23 cellular contexts compared by ENCODE assay signal in genomic region chr16:3974751-3975150, GRCh38.
A peak's percentile ranks its signal among the peaks of the same experiment; 100 is the strongest.
DNase-seq lines count a peak whose midpoint lies in the region; ATAC-seq, FAIRE-seq and TF ChIP-seq lines count a peak whose summit lies in the region.
"Had no signal": no experiment of that assay in that cellular context is flagged by ENCODE, and none has a peak within 500 bp of the region (broad histone marks: within the 10 kb centered on the region; RNA-seq: fewer than 3 reads in every experiment).

No MANE protein-coding gene starts in this region.

- H3K9ac ChIP-seq in kidney (ENCODE audit: low read length in 2 of 2), result no peak overlapping the region
- no peak overlapping the region for H3K9ac ChIP-seq in neural progenitor cell
- H3K9ac ChIP-seq: BLaER1 treated with 17β-estradiol and CSF1 and Interleukin-3, amounts not matched to agents 10 nM and 100 nM had no signal

- peaks cover 6% of the 10 kb centered on the region for H3F3A ChIP-seq in neural progenitor cell (ENCODE audit: low read depth)

- peaks cover 8% of the 10 kb centered on the region for H3K4me1 Mint-ChIP-seq in neural progenitor cell
- H3K4me1 Mint-ChIP-seq: CD14-positive monocyte; CD8-positive, alpha-beta memory T cell; GM23338 had no signal

- no peak for ATAC-seq in psoas muscle
- no peak for ATAC-seq in left cardiac atrium
- ATAC-seq: A549, GM23338 had no signal

- H3K27ac ChIP-seq in kidney (ENCODE audit: low read depth in 2 of 2, low read length in 2 of 2) (no peak overlapping the region), neural progenitor cell (no peak overlapping the region), psoas muscle (no peak overlapping the region)
- H3K27ac ChIP-seq: A549; BLaER1 treated with 17β-estradiol and CSF1 and Interleukin-3, amounts not matched to agents 10 nM and 100 nM had no signal

- H3K36me3 ChIP-seq in H7 (replicated peaks; ENCODE audit: control insufficient read depth, insufficient read depth, low read length), result no peaks in the 10 kb centered on the region
- peaks cover 7 to 22% of the 10 kb centered on the region in 2 donors for H3K36me3 ChIP-seq in kidney (ENCODE audit: control insufficient read depth in 1 of 2, insufficient read depth in 2 of 2, low read length in 2 of 2)
- H3K36me3 ChIP-seq in neural progenitor cell, result no peaks in the 10 kb centered on the region
- peaks cover 0 to 90% of the 10 kb centered on the region in 2 donors for H3K36me3 ChIP-seq in psoas muscle (ENCODE audit: insufficient read depth in 1 of 2, low read depth in 1 of 2)
- H3K36me3 ChIP-seq: HAP-1 had no signal

- H3K27ac Mint-ChIP-seq in neural progenitor cell, result no peak overlapping the region
- H3K27ac Mint-ChIP-seq: CD14-positive monocyte; CD4-positive, alpha-beta T cell; GM23338; HFFc6 had no signal

- FAIRE-seq in kidney (lab: Jason Lieb, UNC), result no peak
- FAIRE-seq: A549, GM12891, GM18507 had no signal

- H3K4me1 ChIP-seq in kidney (ENCODE audit: control insufficient read depth in 1 of 2, insufficient read depth in 1 of 2, low read depth in 1 of 2, low read length in 2 of 2), result no peaks in the 10 kb centered on the region
- peaks cover 9% of the 10 kb centered on the region for H3K4me1 ChIP-seq in neural progenitor cell
- no peaks in the 10 kb centered on the region for H3K4me1 ChIP-seq in psoas muscle
- H3K4me1 ChIP-seq: A549; BE2C; BLaER1 treated with 17β-estradiol and CSF1 and Interleukin-3, amounts not matched to agents 10 nM and 100 nM; HAP-1 had no signal

- no peaks in the 10 kb centered on the region for H3K9me3 Mint-ChIP-seq in neural progenitor cell
- H3K9me3 Mint-ChIP-seq: CD14-positive monocyte; CD4-positive, alpha-beta T cell; CD8-positive, alpha-beta memory T cell; GM23338; HFFc6 had no signal

- intact Hi-C loops in kidney (cut with DNase I), result no loop called here
- intact Hi-C loops in psoas muscle (cut with DNase I), result no loop called here
- intact Hi-C loops in left cardiac atrium (cut with DNase I), result no loop called here

- H3K27me3 ChIP-seq in H7 (ENCODE audit: control insufficient read depth, insufficient read depth, low read length) (no peaks in the 10 kb centered on the region), neural progenitor cell (no peaks in the 10 kb centered on the region), psoas muscle (ENCODE audit: insufficient read depth in 3 of 3, low read length in 2 of 3) (no peaks in the 10 kb centered on the region)
- H3K27me3 ChIP-seq: BE2C; BLaER1 treated with 17β-estradiol and CSF1 and Interleukin-3, amounts not matched to agents 10 nM and 100 nM had no signal

- no peak overlapping the region for H2AFZ ChIP-seq in neural progenitor cell (replicated peaks)
- H2AFZ ChIP-seq: GM23338 had no signal

- TF ChIP-seq CTCF in kidney (IDR thresholded peaks at IDR 0.05; ENCODE audit: borderline replicate concordance, extremely low read depth, insufficient read depth), result no peak
- TF ChIP-seq CTCF in neural progenitor cell (IDR thresholded peaks at IDR 0.05), result no peak
- TF ChIP-seq CTCF in psoas muscle (IDR thresholded peaks at IDR 0.05), result no peak

- no peaks in the 10 kb centered on the region for H4K20me1 ChIP-seq in neural progenitor cell (ENCODE audit: low read depth)
- H4K20me1 ChIP-seq: BLaER1 treated with 17β-estradiol and CSF1 and Interleukin-3, amounts not matched to agents 10 nM and 100 nM had no signal

- DNase-seq in H7, result peak; percentile 55
- DNase-seq in kidney, result peak; percentile 30
- peak; percentile 52 for DNase-seq in neural progenitor cell (ENCODE audit: low spot score)
- no peak for DNase-seq in psoas muscle
- no peak for DNase-seq in left cardiac atrium
- no peak for DNase-seq in activated CD8-positive, alpha-beta memory T cell treated with anti-CD3 and anti-CD28 coated beads for 24 hours
- DNase-seq: 8988T; ACHN; AML-193; BE2C; CD4-positive, alpha-beta T cell; CD8-positive, alpha-beta memory T cell; DMS53; DMS79 treated with DMSO at 0.1 percent for 48 hours; GF-D8; HFFc6 had no signal

- H3K36me3 Mint-ChIP-seq in neural progenitor cell, result peaks cover 2% of the 10 kb centered on the region

- H3K4me3 Mint-ChIP-seq in neural progenitor cell, result no peak overlapping the region
- H3K4me3 Mint-ChIP-seq: CD14-positive monocyte; CD4-positive, alpha-beta T cell; CD8-positive, alpha-beta memory T cell; GM23338; HFFc6 had no signal

- H3K9me3 ChIP-seq in kidney (ENCODE audit: control insufficient read depth in 1 of 2, low read length in 2 of 2), result no peaks in the 10 kb centered on the region
- H3K9me3 ChIP-seq in neural progenitor cell (ENCODE audit: low read depth), result no peaks in the 10 kb centered on the region
- H3K9me3 ChIP-seq in psoas muscle, result no peaks in the 10 kb centered on the region
- H3K9me3 ChIP-seq: A549; BE2C; BLaER1 treated with 17β-estradiol and CSF1 and Interleukin-3, amounts not matched to agents 10 nM and 100 nM; HAP-1 had no signal

- no peaks in the 10 kb centered on the region for H3K79me2 ChIP-seq in neural progenitor cell (ENCODE audit: low read depth)

- 87 to 92% (median 90%) methylated on average over 8 of the region's 8 CpGs for WGBS in psoas muscle, 3 donors

- H3K4me3 ChIP-seq in H7 (ENCODE audit: insufficient read depth, low read depth, low read length) (no peak overlapping the region), kidney (ENCODE audit: low read length in 2 of 2) (no peak overlapping the region), neural progenitor cell (no peak overlapping the region), psoas muscle (no peak overlapping the region)
- H3K4me3 ChIP-seq: A549; BLaER1 treated with 17β-estradiol and CSF1 and Interleukin-3, amounts not matched to agents 10 nM and 100 nM; GM23338; HAP-1 had no signal

- no peaks in the 10 kb centered on the region for H3K27me3 Mint-ChIP-seq in neural progenitor cell (ENCODE audit: insufficient read depth, low read depth)
- H3K27me3 Mint-ChIP-seq: CD4-positive, alpha-beta T cell had no signal

- peak overlapping the region; percentile 55 for H3K4me2 ChIP-seq in neural progenitor cell
- H3K4me2 ChIP-seq: A549; BLaER1 treated with 17β-estradiol and CSF1 and Interleukin-3, amounts not matched to agents 10 nM and 100 nM; GM23338 had no signal

Comparison
In these comparisons a context has a peak if more than half of its experiments do, and no peak if none do; other contexts are left out.
1. DNase-seq: peak in H7 (single experiment), kidney (single experiment) and neural progenitor cell (single experiment); none in psoas muscle (0 of 2), left cardiac atrium (single experiment) and activated CD8-positive, alpha-beta memory T cell treated with anti-CD3 and anti-CD28 coated beads for 24 hours (single experiment).